ENCODE assay signal across 25 cellular contexts in genomic region chr6:39243809-39244208, GRCh38. TPM values are rescaled to one million over a fixed set of nuclear protein-coding genes. Genes with fewer than 3 reads are reported as not detected.
A peak's percentile ranks its signal among the peaks of the same experiment; 100 is the strongest.
DNase-seq lines count a peak whose midpoint lies in the region; ATAC-seq, FAIRE-seq and TF ChIP-seq lines count a peak whose summit lies in the region.
"Had no signal": no experiment of that assay in that cellular context is flagged by ENCODE, and none has a peak within 500 bp of the region (broad histone marks: within the 10 kb centered on the region; RNA-seq: fewer than 3 reads in every experiment).

No MANE protein-coding gene starts in this region.

- no peak for TF ChIP-seq CTCF in left ventricle myocardium inferior (IDR thresholded peaks at IDR 0.05; ENCODE audit: borderline replicate concordance)
- no peak for TF ChIP-seq CTCF in keratinocyte (optimal IDR thresholded peaks at IDR 0.05 in 1 of 3, IDR thresholded peaks at IDR 0.05 in 1 of 3, conservative IDR thresholded peaks at IDR 0.05 in 1 of 3; ENCODE audit: extremely low read depth in 1 of 3, insufficient read depth in 2 of 3, low read length in 3 of 3)

- no peak overlapping the region for H3K4me2 ChIP-seq in keratinocyte (ENCODE audit: control insufficient read depth, extremely low read depth, insufficient read depth, low read depth, low read length)
- H3K4me2 ChIP-seq: SK-N-SH had no signal

- no peaks in the 10 kb centered on the region for H3K36me3 ChIP-seq in left ventricle myocardium inferior
- H3K36me3 ChIP-seq in keratinocyte (ENCODE audit: control insufficient read depth in 2 of 2, extremely low read depth in 1 of 2, insufficient read depth in 2 of 2, low read length in 2 of 2), result no peaks in the 10 kb centered on the region
- H3K36me3 ChIP-seq: BE2C, Peyer's patch, right lobe of liver, upper lobe of left lung had no signal

- H3K27ac ChIP-seq in left ventricle myocardium inferior (replicated peaks) (no peak overlapping the region), keratinocyte (ENCODE audit: control insufficient read depth, insufficient read depth, low read length) (no peak overlapping the region)
- H3K27ac ChIP-seq: dorsolateral prefrontal cortex, Peyer's patch, right lobe of liver had no signal

- ATAC-seq in left cardiac atrium (peak; percentile 41 to 66), sciatic nerve (peak; percentile 96)
- ATAC-seq: activated CD8-positive, alpha-beta T cell treated with anti-CD3 and anti-CD28 coated beads for 36 hours; HCT116; right lobe of liver; stimulated activated memory B cell treated with anti-CD40 and anti-IgM and Interleukin-4, amounts not matched to agents 10 μg/mL and 1 μg/mL and 100 μg/mL, for 72 hours had no signal

- FAIRE-seq in keratinocyte (lab: Jason Lieb, UNC), result no peak

- H3K9me3 ChIP-seq in left ventricle myocardium inferior (replicated peaks) (no peaks in the 10 kb centered on the region), keratinocyte (ENCODE audit: control insufficient read depth, low read depth, low read length) (no peaks in the 10 kb centered on the region)
- H3K9me3 ChIP-seq: BE2C, Peyer's patch, right lobe of liver, SK-N-SH, upper lobe of left lung had no signal

- DNase-seq in left cardiac atrium (peak; percentile 39), left ventricle myocardium inferior (no peak), keratinocyte (ENCODE audit: low read depth, low spot score) (no peak), sciatic nerve (ENCODE audit: low spot score) (peak; percentile 85), inferior parietal cortex (ENCODE audit: extremely low spot score) (no peak), Kasumi-1 (lab: John Stamatoyannopoulos, UW) (no peak), hippocampal formation (lab: John Stamatoyannopoulos, UW) (no peak), NCI-H774 (lab: John Stamatoyannopoulos, UW) (no peak)
- DNase-seq: 8988T; activated B cell treated with CpG ODN at 0.5 μM for 24 hours; activated CD8-positive, alpha-beta T cell treated with anti-CD3 and anti-CD28 coated beads for 36 hours; activated naive CD4-positive, alpha-beta T cell; BE2C; NCI-H1105 treated with DMSO at 0.1 percent for 48 hours; NCI-H2081 treated with DMSO at 0.1 percent for 48 hours; NCI-H510A treated with DMSO at 0.1 percent for 48 hours; occipital lobe; Peyer's patch; right lobe of liver; SK-N-SH had no signal

- H3K27me3 ChIP-seq in left ventricle myocardium inferior (ENCODE audit: low read depth) (peaks cover 4% of the 10 kb centered on the region), keratinocyte (ENCODE audit: control insufficient read depth, extremely low read depth, insufficient read depth, low read length) (no peaks in the 10 kb centered on the region)
- H3K27me3 ChIP-seq: BE2C, dorsolateral prefrontal cortex, Peyer's patch, right lobe of liver, upper lobe of left lung had no signal

- H2AFZ ChIP-seq in keratinocyte (ENCODE audit: control insufficient read depth, low read length), result peak overlapping the region; percentile 8

- H3K4me1 ChIP-seq in left ventricle myocardium inferior, result no peaks in the 10 kb centered on the region
- peaks cover 5% of the 10 kb centered on the region for H3K4me1 ChIP-seq in keratinocyte (ENCODE audit: control insufficient read depth, extremely low read depth, insufficient read depth, low read length)
- H3K4me1 ChIP-seq: BE2C, right lobe of liver, upper lobe of left lung had no signal

- H3K79me2 ChIP-seq in keratinocyte (ENCODE audit: control insufficient read depth, insufficient read depth, low read length), result no peaks in the 10 kb centered on the region

- dilution Hi-C loops in keratinocyte (cut with MboI; ENCODE audit: extremely low pct_ligation_motif_present, low sequenced_read_pairs), result no loop called here

- no peaks in the 10 kb centered on the region for H3K9me1 ChIP-seq in keratinocyte (ENCODE audit: control insufficient read depth, extremely low read depth, insufficient read depth, low read length)

- H3K4me3 ChIP-seq in left ventricle myocardium inferior, result no peak overlapping the region
- no peak overlapping the region for H3K4me3 ChIP-seq in keratinocyte (ENCODE audit: control insufficient read depth in 2 of 3, extremely low read depth in 1 of 3, insufficient read depth in 2 of 3, low read depth in 1 of 3, low read length in 3 of 3)
- H3K4me3 ChIP-seq: dorsolateral prefrontal cortex, Peyer's patch, right lobe of liver, upper lobe of left lung had no signal

- no peaks in the 10 kb centered on the region for H4K20me1 ChIP-seq in keratinocyte (ENCODE audit: control insufficient read depth, extremely low read depth, insufficient read depth, low read length)

- H3K9ac ChIP-seq in keratinocyte (ENCODE audit: control insufficient read depth, extremely low read depth, insufficient read depth, low read length), result no peak overlapping the region
- H3K9ac ChIP-seq: SK-N-SH had no signal

- intact Hi-C loops in left cardiac atrium (cut with DNase I), result no loop called here
- intact Hi-C loops in left ventricle myocardium inferior (cut with micrococcal nuclease), result no loop called here
- intact Hi-C loops in sciatic nerve (cut with DNase I), result no loop called here

RNA-seq across cellular contexts. Expression of gene KCNK5, which starts 14.5 kb away (rescaled TPM):
- total RNA-seq in left cardiac atrium (1 to 10 TPM in 1 of 2 donors, under 1 TPM in 1; 0.76 to 1.2 TPM), left ventricle myocardium inferior (0.47 TPM), sciatic nerve (15.6 TPM)
- 0.02 to 0.03 TPM in 2 of 3 replicates, not detected in the other for polyA plus RNA-seq in keratinocyte
- not detected for polyA plus RNA-seq in keratinocyte (2011; ENCODE audit: low read depth)
- not detected in 2 replicates for polyA plus RNA-seq in keratinocyte (2011; cell fraction: cytosol; rRNA removed)
- polyA plus RNA-seq in keratinocyte (2011; cell fraction: nucleus; rRNA removed), result 0.09 TPM in 1 of 2 replicates, not detected in the other
- 0.04 TPM in 1 of 2 replicates, not detected in the other for polyA plus RNA-seq in keratinocyte (2012; ENCODE audit: low replicate concordance)
- polyA minus RNA-seq in keratinocyte, result 0.03 TPM in 1 of 3 replicates, not detected in the others
- not detected for polyA minus RNA-seq in keratinocyte (2011; cell fraction: cytosol; rRNA and poly(A)+ RNA removed)
- 0.16 TPM in 1 of 2 replicates, not detected in the other for polyA minus RNA-seq in keratinocyte (2011; cell fraction: nucleus; rRNA and poly(A)+ RNA removed)
- total RNA-seq: activated B cell treated with CpG ODN at 0.5 μM for 24 hours, LHCN-M2 had no signal
- polyA plus RNA-seq: SK-N-SH had no signal

Comparison
In these comparisons a context has a peak if more than half of its experiments do, and no peak if none do; other contexts are left out.
1. DNase-seq: peak in left cardiac atrium (single experiment) and sciatic nerve (single experiment); none in left ventricle myocardium inferior (single experiment), keratinocyte (single experiment), inferior parietal cortex (single experiment), Kasumi-1 (0 of 2), hippocampal formation (0 of 2) and NCI-H774 (single experiment).